In genomic region chr6:13490402-13490801, GRCh38 we compare ENCODE assay signal across 23 cellular contexts.
"Had no signal": no experiment of that assay in that cellular context is flagged by ENCODE, and none has a peak within 500 bp of the region (broad histone marks: within the 10 kb centered on the region; RNA-seq: fewer than 3 reads in every experiment).

No MANE protein-coding gene starts in this region.

- H3K4me2 ChIP-seq: hepatocyte had no signal

- H3K27ac ChIP-seq: hepatocyte, left ventricle myocardium inferior, neutrophil, ovary, right atrium auricular region, skin epidermis, suprapubic skin, thoracic aorta, tibial artery, uterus had no signal

- H3K36me3 Mint-ChIP-seq: mesothelial cell of epicardium, naive B cell, natural killer cell had no signal

- DNase-seq: islet precursor cell; left ventricle myocardium inferior; mesendoderm; naive B cell; natural killer cell; occipital lobe; ovary; stimulated activated CD4-positive, alpha-beta T cell treated with anti-CD3 and anti-CD28 coated beads, Interleukin-4, amount 100 ng/mL, for 24 hours; stimulated activated naive CD4-positive, alpha-beta T cell; tibial artery; uterus had no signal

- H2AFZ ChIP-seq: hepatocyte had no signal

- ATAC-seq: natural killer cell; sciatic nerve; stimulated activated effector memory CD8-positive, alpha-beta T cell treated with anti-CD3 and anti-CD28 coated beads, Interleukin-12 subunit alpha, Interleukin-12 subunit beta, amount 100 ng/mL, for 72 hours had no signal

- H3K36me3 ChIP-seq: left ventricle myocardium inferior, neutrophil, ovary, right atrium auricular region, suprapubic skin, thoracic aorta, tibial artery, uterus had no signal

- H3K9me3 ChIP-seq: left ventricle myocardium inferior, neutrophil, ovary, right atrium auricular region, suprapubic skin, thoracic aorta, tibial artery, uterus had no signal

- H3K27me3 ChIP-seq: neutrophil, ovary, right atrium auricular region, suprapubic skin, tibial artery, uterus had no signal

- H3K27me3 Mint-ChIP-seq: naive B cell had no signal

- H3K27ac Mint-ChIP-seq: mesothelial cell of epicardium; natural killer cell; progenitor cell of endocrine pancreas; stimulated activated effector memory CD8-positive, alpha-beta T cell treated with anti-CD3 and anti-CD28 coated beads, Interleukin-12 subunit alpha, Interleukin-12 subunit beta, amount 100 ng/mL, for 72 hours; stimulated activated naive CD8-positive, alpha-beta T cell treated with anti-CD3 and anti-CD28 coated beads, Interleukin-15, Interleukin-2, amounts not matched to agents 100 ng/mL and 50 ng/mL, for 24 hours had no signal

- H3K4me3 Mint-ChIP-seq: mesothelial cell of epicardium; natural killer cell; stimulated activated effector memory CD8-positive, alpha-beta T cell treated with anti-CD3 and anti-CD28 coated beads, Interleukin-12 subunit alpha, Interleukin-12 subunit beta, amount 100 ng/mL, for 72 hours; stimulated activated naive CD8-positive, alpha-beta T cell treated with anti-CD3 and anti-CD28 coated beads, Interleukin-15, Interleukin-2, amounts not matched to agents 100 ng/mL and 50 ng/mL, for 24 hours had no signal

- H3K4me3 ChIP-seq: hepatocyte, left ventricle myocardium inferior, lung, ovary, right atrium auricular region, skin epidermis, suprapubic skin, thoracic aorta, tibial artery, uterus had no signal

- H3K9me3 Mint-ChIP-seq: mesothelial cell of epicardium; natural killer cell; stimulated activated effector memory CD8-positive, alpha-beta T cell treated with anti-CD3 and anti-CD28 coated beads, Interleukin-12 subunit alpha, Interleukin-12 subunit beta, amount 100 ng/mL, for 72 hours; stimulated activated naive CD8-positive, alpha-beta T cell treated with anti-CD3 and anti-CD28 coated beads, Interleukin-15, Interleukin-2, amounts not matched to agents 100 ng/mL and 50 ng/mL, for 24 hours had no signal
